Comparison of ENCODE assay signal across 23 cellular contexts in genomic region chr14:101223147-101223546, GRCh38.
DNase-seq lines count a peak whose midpoint lies in the region; ATAC-seq and TF ChIP-seq lines count a peak whose summit lies in the region.
"Had no signal": no experiment of that assay in that cellular context is flagged by ENCODE, and none has a peak within 500 bp of the region (broad histone marks: within the 10 kb centered on the region; RNA-seq: fewer than 3 reads in every experiment).

No MANE protein-coding gene starts in this region.

- no peak for ATAC-seq in activated CD8-positive, alpha-beta T cell treated with anti-CD3 and anti-CD28 coated beads for 36 hours
- ATAC-seq in activated CD8-positive, alpha-beta T cell treated with anti-CD3 and anti-CD28 coated beads, Interleukin-2, amount 10 ng/mL, durations not matched to agents 7 days and 5 days = no peak
- ATAC-seq in HG02571 (IDR thresholded peaks at IDR 0.05; ENCODE audit: unreplicated experiment) = no peak
- ATAC-seq: esophagus mucosa, gastrocnemius medialis, HCT116, left ventricle myocardium superior, right cardiac atrium had no signal

- H3K9me3 ChIP-seq in ectodermal cell (ENCODE audit: control insufficient read depth, low read length) = no peaks in the 10 kb centered on the region
- H3K9me3 ChIP-seq: gastrocnemius medialis, SJSA1, suprapubic skin, vagina had no signal

- peak overlapping the region; percentile 87 for H3K27ac ChIP-seq in ectodermal cell (ENCODE audit: insufficient read depth, low read depth, low read length, poor library complexity, severe bottlenecking)
- no peak overlapping the region for H3K27ac ChIP-seq in brain microvascular endothelial cell
- H3K27ac ChIP-seq: cardiac muscle cell, gastrocnemius medialis, PC-9, SJSA1, suprapubic skin, vagina had no signal

- CTCF ChIA-PET in activated CD8-positive, alpha-beta T cell treated with anti-CD3 and anti-CD28 coated beads for 36 hours (lab: Charles Lee) = no interaction called here
- CTCF ChIA-PET in activated CD8-positive, alpha-beta T cell treated with anti-CD3 and anti-CD28 coated beads, Interleukin-2, amount 10 ng/mL, durations not matched to agents 7 days and 5 days (lab: Charles Lee) = no interaction called here

- H3K36me3 ChIP-seq in ectodermal cell (ENCODE audit: control insufficient read depth, insufficient read depth, low read length) (no peaks in the 10 kb centered on the region), brain microvascular endothelial cell (replicated peaks) (no peaks in the 10 kb centered on the region)
- H3K36me3 ChIP-seq: cardiac muscle cell, gastrocnemius medialis, SJSA1, suprapubic skin, vagina had no signal

- peak overlapping the region; percentile 20 for H3K27ac Mint-ChIP-seq in activated CD8-positive, alpha-beta T cell treated with anti-CD3 and anti-CD28 coated beads for 36 hours
- no peak overlapping the region for H3K27ac Mint-ChIP-seq in activated CD8-positive, alpha-beta T cell treated with anti-CD3 and anti-CD28 coated beads, Interleukin-2, amount 10 ng/mL, durations not matched to agents 7 days and 5 days
- peak overlapping the region; percentile 62 for H3K27ac Mint-ChIP-seq in type B pancreatic cell
- H3K27ac Mint-ChIP-seq: activated CD4-positive, alpha-beta T cell treated with anti-CD3 and anti-CD28 coated beads, Interleukin-2, amount 10 ng/mL, durations not matched to agents 24 days and 14 days had no signal

- peaks cover 32% of the 10 kb centered on the region for H3K4me1 ChIP-seq in ectodermal cell (ENCODE audit: control insufficient read depth, insufficient read depth, low read length)
- H3K4me1 ChIP-seq: gastrocnemius medialis, SJSA1, suprapubic skin had no signal

- H3K9me3 Mint-ChIP-seq in activated CD8-positive, alpha-beta T cell treated with anti-CD3 and anti-CD28 coated beads for 36 hours = no peaks in the 10 kb centered on the region
- H3K9me3 Mint-ChIP-seq in activated CD8-positive, alpha-beta T cell treated with anti-CD3 and anti-CD28 coated beads, Interleukin-2, amount 10 ng/mL, durations not matched to agents 7 days and 5 days (ENCODE audit: insufficient read depth) = no peaks in the 10 kb centered on the region
- H3K9me3 Mint-ChIP-seq in type B pancreatic cell = no peaks in the 10 kb centered on the region
- H3K9me3 Mint-ChIP-seq: activated CD4-positive, alpha-beta T cell treated with anti-CD3 and anti-CD28 coated beads, Interleukin-2, amount 10 ng/mL, durations not matched to agents 24 days and 14 days had no signal

- whole genome bisulfite sequencing in ectodermal cell, 2 experiments = 1 to 3% methylated on average over 5 to 6 of the region's 6 CpGs

- no peak for TF ChIP-seq CTCF in activated CD8-positive, alpha-beta T cell treated with anti-CD3 and anti-CD28 coated beads for 36 hours (IDR thresholded peaks at IDR 0.05)
- peak; percentile 23 for TF ChIP-seq CTCF in type B pancreatic cell (conservative IDR thresholded peaks at IDR 0.05)
- no peak for TF ChIP-seq CTCF in brain microvascular endothelial cell (IDR thresholded peaks at IDR 0.05; ENCODE audit: low read depth, low read length, missing control alignments)

- H3K36me3 Mint-ChIP-seq in activated CD8-positive, alpha-beta T cell treated with anti-CD3 and anti-CD28 coated beads for 36 hours (ENCODE audit: low read depth) = no peaks in the 10 kb centered on the region
- H3K36me3 Mint-ChIP-seq in activated CD8-positive, alpha-beta T cell treated with anti-CD3 and anti-CD28 coated beads, Interleukin-2, amount 10 ng/mL, durations not matched to agents 7 days and 5 days (ENCODE audit: low read depth) = no peaks in the 10 kb centered on the region
- H3K36me3 Mint-ChIP-seq in type B pancreatic cell = no peaks in the 10 kb centered on the region

- no peaks in the 10 kb centered on the region for H3K27me3 ChIP-seq in ectodermal cell (ENCODE audit: control insufficient read depth, insufficient read depth, low read length, poor library complexity, severe bottlenecking)
- no peaks in the 10 kb centered on the region for H3K27me3 ChIP-seq in brain microvascular endothelial cell (replicated peaks)
- H3K27me3 ChIP-seq: cardiac muscle cell, gastrocnemius medialis, SJSA1, vagina had no signal

- H3K4me3 Mint-ChIP-seq in activated CD8-positive, alpha-beta T cell treated with anti-CD3 and anti-CD28 coated beads for 36 hours = no peak overlapping the region
- H3K4me3 Mint-ChIP-seq in activated CD8-positive, alpha-beta T cell treated with anti-CD3 and anti-CD28 coated beads, Interleukin-2, amount 10 ng/mL, durations not matched to agents 7 days and 5 days = no peak overlapping the region
- H3K4me3 Mint-ChIP-seq in type B pancreatic cell = no peak overlapping the region
- H3K4me3 Mint-ChIP-seq: activated CD4-positive, alpha-beta T cell treated with anti-CD3 and anti-CD28 coated beads, Interleukin-2, amount 10 ng/mL, durations not matched to agents 24 days and 14 days had no signal

- in situ Hi-C loops in brain microvascular endothelial cell (cut with HindIII; ENCODE audit: low pct_ligation_motif_present, low sequenced_read_pairs) = no loop called here

- H3K27me3 Mint-ChIP-seq in activated CD8-positive, alpha-beta T cell treated with anti-CD3 and anti-CD28 coated beads for 36 hours = peaks cover 6% of the 10 kb centered on the region
- no peaks in the 10 kb centered on the region for H3K27me3 Mint-ChIP-seq in activated CD8-positive, alpha-beta T cell treated with anti-CD3 and anti-CD28 coated beads, Interleukin-2, amount 10 ng/mL, durations not matched to agents 7 days and 5 days (ENCODE audit: low read depth)
- peaks cover 6% of the 10 kb centered on the region for H3K27me3 Mint-ChIP-seq in type B pancreatic cell
- H3K27me3 Mint-ChIP-seq: activated CD4-positive, alpha-beta T cell treated with anti-CD3 and anti-CD28 coated beads, Interleukin-2, amount 10 ng/mL, durations not matched to agents 24 days and 14 days had no signal

- H3K4me1 Mint-ChIP-seq in activated CD8-positive, alpha-beta T cell treated with anti-CD3 and anti-CD28 coated beads for 36 hours (ENCODE audit: low read depth) = peaks cover 5% of the 10 kb centered on the region
- peaks cover 5% of the 10 kb centered on the region for H3K4me1 Mint-ChIP-seq in activated CD8-positive, alpha-beta T cell treated with anti-CD3 and anti-CD28 coated beads, Interleukin-2, amount 10 ng/mL, durations not matched to agents 7 days and 5 days (ENCODE audit: low read depth)
- peaks cover 18% of the 10 kb centered on the region for H3K4me1 Mint-ChIP-seq in type B pancreatic cell (ENCODE audit: unreplicated experiment)
- H3K4me1 Mint-ChIP-seq: activated CD4-positive, alpha-beta T cell treated with anti-CD3 and anti-CD28 coated beads, Interleukin-2, amount 10 ng/mL, durations not matched to agents 24 days and 14 days had no signal

- POLR2A ChIA-PET in activated CD8-positive, alpha-beta T cell treated with anti-CD3 and anti-CD28 coated beads for 36 hours (lab: Charles Lee) = no interaction called here
- POLR2A ChIA-PET in activated CD8-positive, alpha-beta T cell treated with anti-CD3 and anti-CD28 coated beads, Interleukin-2, amount 10 ng/mL, durations not matched to agents 7 days and 5 days (lab: Charles Lee) = no interaction called here

- no peak for DNase-seq in activated CD8-positive, alpha-beta T cell treated with anti-CD3 and anti-CD28 coated beads for 36 hours
- DNase-seq in activated CD8-positive, alpha-beta T cell treated with anti-CD3 and anti-CD28 coated beads, Interleukin-2, amount 10 ng/mL, durations not matched to agents 7 days and 5 days = no peak
- peak; percentile 14 for DNase-seq in medulla oblongata (ENCODE audit: extremely low spot score)
- DNase-seq in type B pancreatic cell (ENCODE audit: extremely low spot score, unreplicated experiment) = no peak
- no peak for DNase-seq in stimulated activated CD8-positive, alpha-beta memory T cell treated with anti-CD3 and anti-CD28 coated beads, Interleukin-4, amount 100 ng/mL, for 48 hours
- DNase-seq in brain microvascular endothelial cell = no peak
- DNase-seq: activated CD4-positive, alpha-beta T cell treated with anti-CD3 and anti-CD28 coated beads, Interleukin-2, amount 10 ng/mL, durations not matched to agents 24 days and 14 days; activated naive CD4-positive, alpha-beta T cell; activated T-cell treated with anti-CD3 and anti-CD28 coated beads for 4 hours; effector CD8-positive, alpha-beta T cell; gastrocnemius medialis; left ventricle myocardium superior; NCI-H1694; PC-9 had no signal

- intact Hi-C loops in activated CD8-positive, alpha-beta T cell treated with anti-CD3 and anti-CD28 coated beads for 36 hours (cut with micrococcal nuclease) = no loop called here

- H3K4me3 ChIP-seq in ectodermal cell (ENCODE audit: insufficient read depth, low read depth, low read length) (no peak overlapping the region), brain microvascular endothelial cell (ENCODE audit: low read depth, low read length) (no peak overlapping the region)
- H3K4me3 ChIP-seq: cardiac muscle cell, gastrocnemius medialis, PC-9, SJSA1, suprapubic skin, vagina had no signal
